In the genomic region with DNA sequence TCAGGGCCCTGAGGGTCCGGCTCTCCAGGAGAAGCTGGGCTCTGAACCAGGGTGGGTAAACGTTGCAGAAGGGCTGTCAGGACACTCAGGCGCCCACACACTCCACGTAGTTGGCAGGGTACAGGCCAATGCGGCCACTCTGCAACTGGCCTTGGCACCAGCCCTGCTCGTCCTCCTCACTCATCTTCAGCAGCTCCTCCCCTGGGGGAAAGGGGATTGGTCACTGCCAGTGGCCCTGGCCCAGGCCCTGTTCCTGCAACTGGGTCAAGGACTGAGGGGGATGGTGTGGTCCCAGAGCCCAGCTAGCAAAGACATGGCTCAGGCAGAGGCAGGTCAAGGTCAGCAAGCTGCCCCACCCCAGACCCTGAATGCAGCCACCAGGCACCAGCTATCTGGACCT, we compare ENCODE assay signal across 7 cellular contexts. TPM values are rescaled to one million over a fixed set of nuclear protein-coding genes. Genes with fewer than 3 reads are reported as not detected.
A peak's percentile ranks its signal among the peaks of the same experiment; 100 is the strongest.
DNase-seq lines count a peak whose midpoint lies in the region; ATAC-seq, FAIRE-seq and TF ChIP-seq lines count a peak whose summit lies in the region.

No MANE protein-coding gene starts in this region.

- peak overlapping the region; percentile 93 for H2AFZ ChIP-seq in astrocyte (ENCODE audit: low read depth, low read length)

- FAIRE-seq in astrocyte (lab: Jason Lieb, UNC): no peak

- no peaks in the 10 kb centered on the region for H3K9me3 ChIP-seq in KOPT-K1 (ENCODE audit: insufficient read depth, low read length, poor library complexity, severe bottlenecking)
- no peaks in the 10 kb centered on the region for H3K9me3 ChIP-seq in astrocyte (ENCODE audit: insufficient read depth, low read depth, low read length)
- no peaks in the 10 kb centered on the region for H3K9me3 ChIP-seq in right lobe of liver

- H3K27ac Mint-ChIP-seq in astrocyte (ENCODE audit: unreplicated experiment): peak overlapping the region; percentile 98

- no peaks in the 10 kb centered on the region for H3K9me3 Mint-ChIP-seq in astrocyte (ENCODE audit: unreplicated experiment)

- H3K4me3 Mint-ChIP-seq in astrocyte (ENCODE audit: unreplicated experiment): peak overlapping the region; percentile 68

- peaks cover 22% of the 10 kb centered on the region for H3K36me3 ChIP-seq in KOPT-K1 (ENCODE audit: insufficient read depth, low read length)
- H3K36me3 ChIP-seq in astrocyte (ENCODE audit: insufficient read depth, low read length): peaks cover 18% of the 10 kb centered on the region
- H3K36me3 ChIP-seq in right lobe of liver: peaks cover 0 to 18% (median 5%) of the 10 kb centered on the region in 4 donors

- peak overlapping the region; percentile 99 for H3K9ac ChIP-seq in astrocyte (ENCODE audit: low read length)

- H3K4me1 Mint-ChIP-seq in astrocyte (ENCODE audit: low read depth, unreplicated experiment): peaks cover 7% of the 10 kb centered on the region

- no peaks in the 10 kb centered on the region for H3K27me3 Mint-ChIP-seq in astrocyte (ENCODE audit: low read depth, unreplicated experiment)

- no peaks in the 10 kb centered on the region for H3K27me3 ChIP-seq in astrocyte (ENCODE audit: insufficient read depth, low read length)
- no peaks in the 10 kb centered on the region for H3K27me3 ChIP-seq in right lobe of liver

- no peak overlapping the region for H3K4me3 ChIP-seq in astrocyte (ENCODE audit: insufficient read depth, low read depth, low read length)
- H3K4me3 ChIP-seq in right lobe of liver: peak overlapping the region in 2 of 3 donors; percentile 92 to 97

- H3K36me3 Mint-ChIP-seq in astrocyte (ENCODE audit: low read depth, unreplicated experiment): peaks cover 7% of the 10 kb centered on the region

- DNase-seq in astrocyte (ENCODE audit: low read depth): no peak
- DNase-seq in right lobe of liver: peak; percentile 64 to 89 (median 89)
- no peak for DNase-seq in foreskin melanocyte
- no peak for DNase-seq in RPMI8226
- no peak for DNase-seq in activated CD4-positive, alpha-beta T cell treated with anti-CD3 and anti-CD28 coated beads for 1 hour

- peak; percentile 29 to 55 (median 48) for ATAC-seq in right lobe of liver

- H3K4me1 ChIP-seq in astrocyte (ENCODE audit: insufficient read depth, low read length) (peaks cover 18% of the 10 kb centered on the region), right lobe of liver (peaks cover 0 to 43% (median 11%) of the 10 kb centered on the region in 4 donors)

- no peak for TF ChIP-seq POLR2A in right lobe of liver (IDR thresholded peaks at IDR 0.05)

- H3K79me2 ChIP-seq in astrocyte (ENCODE audit: insufficient read depth, low read length): peaks cover 45% of the 10 kb centered on the region

- intact Hi-C loops in right lobe of liver (cut with DNase I): no loop called here

- peak overlapping the region; percentile 100 for H3K4me2 ChIP-seq in astrocyte (ENCODE audit: low read length)

- TF ChIP-seq CTCF in astrocyte (IDR thresholded peaks at IDR 0.05; ENCODE audit: insufficient read depth, low read depth, low read length) (no peak), right lobe of liver (IDR thresholded peaks at IDR 0.05) (no peak)

- 38% methylated on average over 4 of the region's 6 CpGs for WGBS in right lobe of liver (ENCODE audit: insufficient coverage, low coverage, low lambda C conversion rate, missing lambda C conversion rate)

- peaks cover 29% of the 10 kb centered on the region for H4K20me1 ChIP-seq in astrocyte (ENCODE audit: insufficient read depth, low read length)

- H3K27ac ChIP-seq in KOPT-K1 (ENCODE audit: low read depth, low read length, poor library complexity, severe bottlenecking): peak overlapping the region; percentile 92
- peak overlapping the region; percentile 91 for H3K27ac ChIP-seq in astrocyte (ENCODE audit: low read depth, low read length)
- H3K27ac ChIP-seq in right lobe of liver: peak overlapping the region; percentile 96 to 98 (median 96)
- H3K27ac ChIP-seq in temporal lobe (ENCODE audit: low read depth, low read length): peak overlapping the region; percentile 98

RNA-seq across cellular contexts. Expression of a gene that starts 1.2 kb away (rescaled TPM):
- total RNA-seq in astrocyte (46.3 and 51.0 TPM in 2 replicates), right lobe of liver (10 to 100 TPM; 37.7 to 64.4 (median 62.1) TPM), temporal lobe (79.4 TPM)

RNA-seq across cellular contexts. Expression of a gene that starts 8.4 kb away (rescaled TPM):
- total RNA-seq in astrocyte: 34.3 and 35.6 TPM in 2 replicates
- 10 to 100 TPM in 5 of 6 experiments, 1 to 10 TPM in 1; 9.6 to 31.1 (median 25.0) TPM for total RNA-seq in right lobe of liver
- 3.4 TPM for total RNA-seq in temporal lobe

RNA-seq across cellular contexts. Expression of a gene that starts 36.9 kb away (rescaled TPM):
- total RNA-seq in astrocyte (40.0 and 47.0 TPM in 2 replicates), right lobe of liver (10 to 100 TPM; 13.1 to 24.2 (median 13.8) TPM), temporal lobe (6.6 TPM)

Comparison
In these comparisons a context has a peak if more than half of its experiments do, and no peak if none do; other contexts are left out.
1. DNase-seq: peak in right lobe of liver (3 of 3); none in astrocyte (single experiment), foreskin melanocyte (single experiment), RPMI8226 (single experiment) and activated CD4-positive, alpha-beta T cell treated with anti-CD3 and anti-CD28 coated beads for 1 hour (single experiment).
2. Peak in every context shown above with its lines, with median percentiles within 50 percentile points of each other: H3K27ac ChIP-seq.